ENCODE assay signal across 6 cellular contexts in the genomic region with DNA sequence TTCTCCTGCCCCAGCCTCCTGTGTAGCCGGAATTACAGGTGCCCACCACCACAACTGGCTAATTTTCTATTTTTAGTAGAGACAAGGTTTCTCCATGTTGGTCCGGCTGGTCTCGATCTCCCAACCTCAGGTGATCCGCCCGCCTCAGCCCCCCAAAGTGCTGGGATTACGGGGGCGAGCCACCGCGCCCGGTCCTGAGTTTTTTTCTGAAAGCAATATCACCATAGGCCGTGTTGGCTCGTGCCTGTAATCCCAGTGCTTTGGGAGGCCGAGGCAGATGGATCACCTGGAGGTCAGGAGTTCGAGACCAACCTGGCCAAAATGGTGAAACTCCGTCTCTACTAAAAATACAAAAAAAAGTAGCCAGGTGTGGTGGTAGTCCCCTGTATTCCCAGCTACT.
"Had no signal": no experiment of that assay in that cellular context is flagged by ENCODE, and none has a peak within 500 bp of the region (broad histone marks: within the 10 kb centered on the region; RNA-seq: fewer than 3 reads in every experiment).

No MANE protein-coding gene starts in this region.

- H3K27ac ChIP-seq: HL-60 had no signal

- H3K4me3 ChIP-seq: K562 had no signal

- ATAC-seq: HepG2, K562 had no signal

- DNase-seq: IMR-90, KBM-7 had no signal

- FAIRE-seq: HepG2, HTR-8/SVneo, K562 had no signal
